ENCODE assay signal across 1 cellular context in the genomic region with DNA sequence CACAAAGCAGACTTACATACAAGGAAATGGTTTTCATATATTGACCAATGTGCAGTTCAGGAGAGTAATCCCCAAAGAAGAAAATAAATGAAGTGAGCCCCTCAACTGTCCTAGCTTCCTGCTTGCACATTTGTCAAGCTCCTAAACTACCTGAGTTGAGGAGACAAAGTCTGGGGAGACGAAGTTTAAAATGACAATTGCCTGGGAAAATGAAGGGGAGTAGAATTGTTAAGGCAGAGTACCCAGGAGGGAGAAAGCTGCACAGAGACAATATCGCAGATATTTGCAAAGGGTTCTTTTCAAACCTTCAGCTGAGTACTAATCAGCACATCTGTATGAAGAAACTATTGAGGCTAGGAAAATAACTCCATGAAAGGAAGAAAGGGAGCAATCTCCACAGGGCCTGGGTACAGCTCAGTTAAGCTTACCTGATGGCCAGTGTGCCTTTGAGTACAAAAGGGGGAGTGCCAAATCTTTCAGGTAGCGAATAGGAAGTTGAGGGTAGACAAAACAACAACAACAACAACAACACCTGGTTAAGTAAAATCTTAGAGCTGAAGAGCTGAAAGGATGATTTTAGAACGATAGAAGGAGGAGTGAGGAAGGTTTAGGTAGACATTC.
TF ChIP-seq lines count a peak whose summit lies in the region.

No MANE protein-coding gene starts in this region.

TF ChIP-seq in GM23338, 12 proteins besides CTCF, POLR2A, EP300 and RAD21:
- TF ChIP-seq, protein P1, sequence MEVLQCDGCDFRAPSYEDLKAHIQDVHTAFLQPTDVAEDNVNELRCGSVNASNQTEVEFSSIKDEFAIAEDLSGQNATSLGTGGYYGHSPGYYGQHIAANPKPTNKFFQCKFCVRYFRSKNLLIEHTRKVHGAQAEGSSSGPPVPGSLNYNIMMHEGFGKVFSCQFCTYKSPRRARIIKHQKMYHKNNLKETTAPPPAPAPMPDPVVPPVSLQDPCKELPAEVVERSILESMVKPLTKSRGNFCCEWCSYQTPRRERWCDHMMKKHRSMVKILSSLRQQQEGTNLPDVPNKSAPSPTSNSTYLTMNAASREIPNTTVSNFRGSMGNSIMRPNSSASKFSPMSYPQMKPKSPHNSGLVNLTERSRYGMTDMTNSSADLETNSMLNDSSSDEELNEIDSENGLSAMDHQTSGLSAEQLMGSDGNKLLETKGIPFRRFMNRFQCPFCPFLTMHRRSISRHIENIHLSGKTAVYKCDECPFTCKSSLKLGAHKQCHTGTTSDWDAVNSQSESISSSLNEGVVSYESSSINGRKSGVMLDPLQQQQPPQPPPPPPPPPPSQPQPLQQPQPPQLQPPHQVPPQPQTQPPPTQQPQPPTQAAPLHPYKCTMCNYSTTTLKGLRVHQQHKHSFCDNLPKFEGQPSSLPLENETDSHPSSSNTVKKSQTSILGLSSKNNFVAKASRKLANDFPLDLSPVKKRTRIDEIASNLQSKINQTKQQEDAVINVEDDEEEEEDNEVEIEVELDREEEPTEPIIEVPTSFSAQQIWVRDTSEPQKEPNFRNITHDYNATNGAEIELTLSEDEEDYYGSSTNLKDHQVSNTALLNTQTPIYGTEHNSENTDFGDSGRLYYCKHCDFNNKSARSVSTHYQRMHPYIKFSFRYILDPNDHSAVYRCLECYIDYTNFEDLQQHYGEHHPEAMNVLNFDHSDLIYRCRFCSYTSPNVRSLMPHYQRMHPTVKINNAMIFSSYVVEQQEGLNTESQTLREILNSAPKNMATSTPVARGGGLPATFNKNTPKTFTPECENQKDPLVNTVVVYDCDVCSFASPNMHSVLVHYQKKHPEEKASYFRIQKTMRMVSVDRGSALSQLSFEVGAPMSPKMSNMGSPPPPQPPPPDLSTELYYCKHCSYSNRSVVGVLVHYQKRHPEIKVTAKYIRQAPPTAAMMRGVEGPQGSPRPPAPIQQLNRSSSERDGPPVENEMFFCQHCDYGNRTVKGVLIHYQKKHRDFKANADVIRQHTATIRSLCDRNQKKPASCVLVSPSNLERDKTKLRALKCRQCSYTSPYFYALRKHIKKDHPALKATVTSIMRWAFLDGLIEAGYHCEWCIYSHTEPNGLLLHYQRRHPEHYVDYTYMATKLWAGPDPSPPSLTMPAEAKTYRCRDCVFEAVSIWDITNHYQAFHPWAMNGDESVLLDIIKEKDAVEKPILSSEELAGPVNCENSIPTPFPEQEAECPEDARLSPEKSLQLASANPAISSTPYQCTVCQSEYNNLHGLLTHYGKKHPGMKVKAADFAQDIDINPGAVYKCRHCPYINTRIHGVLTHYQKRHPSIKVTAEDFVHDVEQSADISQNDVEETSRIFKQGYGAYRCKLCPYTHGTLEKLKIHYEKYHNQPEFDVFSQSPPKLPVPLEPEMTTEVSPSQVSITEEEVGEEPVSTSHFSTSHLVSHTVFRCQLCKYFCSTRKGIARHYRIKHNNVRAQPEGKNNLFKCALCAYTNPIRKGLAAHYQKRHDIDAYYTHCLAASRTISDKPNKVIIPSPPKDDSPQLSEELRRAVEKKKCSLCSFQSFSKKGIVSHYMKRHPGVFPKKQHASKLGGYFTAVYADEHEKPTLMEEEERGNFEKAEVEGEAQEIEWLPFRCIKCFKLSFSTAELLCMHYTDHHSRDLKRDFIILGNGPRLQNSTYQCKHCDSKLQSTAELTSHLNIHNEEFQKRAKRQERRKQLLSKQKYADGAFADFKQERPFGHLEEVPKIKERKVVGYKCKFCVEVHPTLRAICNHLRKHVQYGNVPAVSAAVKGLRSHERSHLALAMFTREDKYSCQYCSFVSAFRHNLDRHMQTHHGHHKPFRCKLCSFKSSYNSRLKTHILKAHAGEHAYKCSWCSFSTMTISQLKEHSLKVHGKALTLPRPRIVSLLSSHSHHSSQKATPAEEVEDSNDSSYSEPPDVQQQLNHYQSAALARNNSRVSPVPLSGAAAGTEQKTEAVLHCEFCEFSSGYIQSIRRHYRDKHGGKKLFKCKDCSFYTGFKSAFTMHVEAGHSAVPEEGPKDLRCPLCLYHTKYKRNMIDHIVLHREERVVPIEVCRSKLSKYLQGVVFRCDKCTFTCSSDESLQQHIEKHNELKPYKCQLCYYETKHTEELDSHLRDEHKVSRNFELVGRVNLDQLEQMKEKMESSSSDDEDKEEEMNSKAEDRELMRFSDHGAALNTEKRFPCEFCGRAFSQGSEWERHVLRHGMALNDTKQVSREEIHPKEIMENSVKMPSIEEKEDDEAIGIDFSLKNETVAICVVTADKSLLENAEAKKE (CRISPR knock-in tag; IDR thresholded peaks at IDR 0.05): no peak
- TF ChIP-seq ZNF331 (CRISPR knock-in tag; IDR thresholded peaks at IDR 0.05; ENCODE audit: low read depth): no peak
- TF ChIP-seq, protein P2, sequence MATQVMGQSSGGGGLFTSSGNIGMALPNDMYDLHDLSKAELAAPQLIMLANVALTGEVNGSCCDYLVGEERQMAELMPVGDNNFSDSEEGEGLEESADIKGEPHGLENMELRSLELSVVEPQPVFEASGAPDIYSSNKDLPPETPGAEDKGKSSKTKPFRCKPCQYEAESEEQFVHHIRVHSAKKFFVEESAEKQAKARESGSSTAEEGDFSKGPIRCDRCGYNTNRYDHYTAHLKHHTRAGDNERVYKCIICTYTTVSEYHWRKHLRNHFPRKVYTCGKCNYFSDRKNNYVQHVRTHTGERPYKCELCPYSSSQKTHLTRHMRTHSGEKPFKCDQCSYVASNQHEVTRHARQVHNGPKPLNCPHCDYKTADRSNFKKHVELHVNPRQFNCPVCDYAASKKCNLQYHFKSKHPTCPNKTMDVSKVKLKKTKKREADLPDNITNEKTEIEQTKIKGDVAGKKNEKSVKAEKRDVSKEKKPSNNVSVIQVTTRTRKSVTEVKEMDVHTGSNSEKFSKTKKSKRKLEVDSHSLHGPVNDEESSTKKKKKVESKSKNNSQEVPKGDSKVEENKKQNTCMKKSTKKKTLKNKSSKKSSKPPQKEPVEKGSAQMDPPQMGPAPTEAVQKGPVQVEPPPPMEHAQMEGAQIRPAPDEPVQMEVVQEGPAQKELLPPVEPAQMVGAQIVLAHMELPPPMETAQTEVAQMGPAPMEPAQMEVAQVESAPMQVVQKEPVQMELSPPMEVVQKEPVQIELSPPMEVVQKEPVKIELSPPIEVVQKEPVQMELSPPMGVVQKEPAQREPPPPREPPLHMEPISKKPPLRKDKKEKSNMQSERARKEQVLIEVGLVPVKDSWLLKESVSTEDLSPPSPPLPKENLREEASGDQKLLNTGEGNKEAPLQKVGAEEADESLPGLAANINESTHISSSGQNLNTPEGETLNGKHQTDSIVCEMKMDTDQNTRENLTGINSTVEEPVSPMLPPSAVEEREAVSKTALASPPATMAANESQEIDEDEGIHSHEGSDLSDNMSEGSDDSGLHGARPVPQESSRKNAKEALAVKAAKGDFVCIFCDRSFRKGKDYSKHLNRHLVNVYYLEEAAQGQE (IDR thresholded peaks at IDR 0.05; ENCODE audit: unreplicated experiment): no peak
- no peak for TF ChIP-seq STAT1 (IDR thresholded peaks at IDR 0.05; ENCODE audit: unreplicated experiment)
- TF ChIP-seq, protein P3, sequence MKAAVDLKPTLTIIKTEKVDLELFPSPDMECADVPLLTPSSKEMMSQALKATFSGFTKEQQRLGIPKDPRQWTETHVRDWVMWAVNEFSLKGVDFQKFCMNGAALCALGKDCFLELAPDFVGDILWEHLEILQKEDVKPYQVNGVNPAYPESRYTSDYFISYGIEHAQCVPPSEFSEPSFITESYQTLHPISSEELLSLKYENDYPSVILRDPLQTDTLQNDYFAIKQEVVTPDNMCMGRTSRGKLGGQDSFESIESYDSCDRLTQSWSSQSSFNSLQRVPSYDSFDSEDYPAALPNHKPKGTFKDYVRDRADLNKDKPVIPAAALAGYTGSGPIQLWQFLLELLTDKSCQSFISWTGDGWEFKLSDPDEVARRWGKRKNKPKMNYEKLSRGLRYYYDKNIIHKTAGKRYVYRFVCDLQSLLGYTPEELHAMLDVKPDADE (IDR thresholded peaks at IDR 0.05): no peak
- TF ChIP-seq JUNB (IDR thresholded peaks at IDR 0.05; ENCODE audit: unreplicated experiment): no peak
- TF ChIP-seq EZH2 (IDR thresholded peaks at IDR 0.05; ENCODE audit: low read depth, unreplicated experiment): no peak
- no peak for TF ChIP-seq CREB1 (CRISPR knock-in tag; IDR thresholded peaks at IDR 0.05; ENCODE audit: low read depth)
- no peak for TF ChIP-seq POLR2AphosphoS5 (IDR thresholded peaks at IDR 0.05; ENCODE audit: low read depth)
- TF ChIP-seq EZH2phosphoT487 (IDR thresholded peaks at IDR 0.05; ENCODE audit: unreplicated experiment): no peak
- TF ChIP-seq NANOG (IDR thresholded peaks at IDR 0.05; ENCODE audit: borderline replicate concordance): no peak
- no peak for TF ChIP-seq ZNF114 (CRISPR knock-in tag; IDR thresholded peaks at IDR 0.05)
